In the genomic region with DNA sequence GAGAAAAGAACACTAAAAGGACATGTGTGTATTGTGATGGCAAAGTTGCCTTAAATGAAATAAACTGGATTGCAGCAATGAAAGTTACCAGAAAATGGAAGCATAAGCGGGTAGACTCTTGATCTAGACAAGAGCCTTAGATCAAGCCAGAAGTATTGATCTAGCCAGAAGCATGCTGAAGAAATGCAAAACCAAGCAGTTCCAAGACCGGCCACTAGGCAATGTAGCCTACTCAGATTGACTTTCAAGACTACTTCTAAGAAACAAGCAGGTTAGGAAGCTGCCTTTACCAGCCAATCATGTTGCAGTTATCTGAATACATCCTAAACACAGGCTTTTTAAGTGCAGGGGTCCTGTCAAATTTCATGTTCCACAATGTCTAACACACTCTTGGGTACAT, we compare ENCODE assay signal across 1 cellular context.
TF ChIP-seq lines count a peak whose summit lies in the region.

No MANE protein-coding gene starts in this region.

TF ChIP-seq in WTC11, 78 proteins besides CTCF, POLR2A, EP300 and RAD21 (continued from another document):
- TF ChIP-seq ZNF219 (CRISPR knock-in tag; IDR thresholded peaks at IDR 0.05; ENCODE audit: borderline replicate concordance) (no peak), EMX1 (CRISPR knock-in tag; IDR thresholded peaks at IDR 0.05) (no peak), CREB1 (CRISPR knock-in tag; IDR thresholded peaks at IDR 0.05) (no peak), ZNF671 (CRISPR knock-in tag; IDR thresholded peaks at IDR 0.05) (no peak), SP1 (CRISPR knock-in tag; conservative IDR thresholded peaks at IDR 0.05) (no peak)
- TF ChIP-seq, protein P1, sequence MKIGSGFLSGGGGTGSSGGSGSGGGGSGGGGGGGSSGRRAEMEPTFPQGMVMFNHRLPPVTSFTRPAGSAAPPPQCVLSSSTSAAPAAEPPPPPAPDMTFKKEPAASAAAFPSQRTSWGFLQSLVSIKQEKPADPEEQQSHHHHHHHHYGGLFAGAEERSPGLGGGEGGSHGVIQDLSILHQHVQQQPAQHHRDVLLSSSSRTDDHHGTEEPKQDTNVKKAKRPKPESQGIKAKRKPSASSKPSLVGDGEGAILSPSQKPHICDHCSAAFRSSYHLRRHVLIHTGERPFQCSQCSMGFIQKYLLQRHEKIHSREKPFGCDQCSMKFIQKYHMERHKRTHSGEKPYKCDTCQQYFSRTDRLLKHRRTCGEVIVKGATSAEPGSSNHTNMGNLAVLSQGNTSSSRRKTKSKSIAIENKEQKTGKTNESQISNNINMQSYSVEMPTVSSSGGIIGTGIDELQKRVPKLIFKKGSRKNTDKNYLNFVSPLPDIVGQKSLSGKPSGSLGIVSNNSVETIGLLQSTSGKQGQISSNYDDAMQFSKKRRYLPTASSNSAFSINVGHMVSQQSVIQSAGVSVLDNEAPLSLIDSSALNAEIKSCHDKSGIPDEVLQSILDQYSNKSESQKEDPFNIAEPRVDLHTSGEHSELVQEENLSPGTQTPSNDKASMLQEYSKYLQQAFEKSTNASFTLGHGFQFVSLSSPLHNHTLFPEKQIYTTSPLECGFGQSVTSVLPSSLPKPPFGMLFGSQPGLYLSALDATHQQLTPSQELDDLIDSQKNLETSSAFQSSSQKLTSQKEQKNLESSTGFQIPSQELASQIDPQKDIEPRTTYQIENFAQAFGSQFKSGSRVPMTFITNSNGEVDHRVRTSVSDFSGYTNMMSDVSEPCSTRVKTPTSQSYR (CRISPR knock-in tag; IDR thresholded peaks at IDR 0.05): no peak
- TF ChIP-seq, protein P2, sequence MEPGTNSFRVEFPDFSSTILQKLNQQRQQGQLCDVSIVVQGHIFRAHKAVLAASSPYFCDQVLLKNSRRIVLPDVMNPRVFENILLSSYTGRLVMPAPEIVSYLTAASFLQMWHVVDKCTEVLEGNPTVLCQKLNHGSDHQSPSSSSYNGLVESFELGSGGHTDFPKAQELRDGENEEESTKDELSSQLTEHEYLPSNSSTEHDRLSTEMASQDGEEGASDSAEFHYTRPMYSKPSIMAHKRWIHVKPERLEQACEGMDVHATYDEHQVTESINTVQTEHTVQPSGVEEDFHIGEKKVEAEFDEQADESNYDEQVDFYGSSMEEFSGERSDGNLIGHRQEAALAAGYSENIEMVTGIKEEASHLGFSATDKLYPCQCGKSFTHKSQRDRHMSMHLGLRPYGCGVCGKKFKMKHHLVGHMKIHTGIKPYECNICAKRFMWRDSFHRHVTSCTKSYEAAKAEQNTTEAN (CRISPR knock-in tag; IDR thresholded peaks at IDR 0.05): no peak
- TF ChIP-seq, protein P3, sequence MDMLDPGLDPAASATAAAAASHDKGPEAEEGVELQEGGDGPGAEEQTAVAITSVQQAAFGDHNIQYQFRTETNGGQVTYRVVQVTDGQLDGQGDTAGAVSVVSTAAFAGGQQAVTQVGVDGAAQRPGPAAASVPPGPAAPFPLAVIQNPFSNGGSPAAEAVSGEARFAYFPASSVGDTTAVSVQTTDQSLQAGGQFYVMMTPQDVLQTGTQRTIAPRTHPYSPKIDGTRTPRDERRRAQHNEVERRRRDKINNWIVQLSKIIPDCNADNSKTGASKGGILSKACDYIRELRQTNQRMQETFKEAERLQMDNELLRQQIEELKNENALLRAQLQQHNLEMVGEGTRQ (CRISPR knock-in tag; IDR thresholded peaks at IDR 0.05): no peak
